Comparison of ENCODE assay signal across 8 cellular contexts in the genomic region with DNA sequence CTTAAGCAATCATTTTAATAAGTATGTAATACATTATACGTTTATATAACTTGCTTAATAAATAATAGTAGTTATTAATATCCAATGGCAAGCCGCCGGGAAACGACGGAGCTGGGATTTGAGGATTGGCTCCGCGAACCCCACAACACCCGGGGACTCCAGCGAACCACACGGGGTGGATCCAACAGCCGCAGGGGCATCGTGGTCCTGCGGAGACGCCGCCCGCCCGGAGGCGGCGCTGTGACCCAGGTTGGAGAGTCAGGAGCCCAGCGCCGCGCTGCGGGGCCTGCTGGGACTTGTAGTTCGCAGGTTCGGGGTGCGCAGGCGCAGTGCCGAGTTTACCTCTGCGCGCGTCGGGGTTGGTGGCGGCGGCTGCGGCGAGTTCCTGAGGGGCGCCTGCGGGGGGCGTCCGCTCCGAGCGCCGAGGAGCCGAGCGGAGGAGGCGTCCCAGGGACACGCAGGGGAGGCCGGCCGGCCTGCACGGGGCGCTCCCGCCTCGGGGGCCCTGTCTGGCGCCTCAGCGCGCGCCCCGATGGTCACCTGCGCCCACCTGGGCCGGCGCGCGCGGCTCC. TPM values are rescaled to one million over a fixed set of nuclear protein-coding genes. Genes with fewer than 3 reads are reported as not detected.
DNase-seq lines count a peak whose midpoint lies in the region; ATAC-seq, FAIRE-seq and TF ChIP-seq lines count a peak whose summit lies in the region.

TSS of gene ZNF554 (plus strand) at position 329 of the 572 bp plus-strand sequence. CDS start at position 533, 204 bp downstream.

- ATAC-seq in GM19035 (IDR thresholded peaks at IDR 0.05; ENCODE audit: unreplicated experiment) (peak; percentile 95), HG03354 (IDR thresholded peaks at IDR 0.05; ENCODE audit: poor library complexity, severe bottlenecking, unreplicated experiment) (peak; percentile 93)
- peak; percentile 95 to 96 for ATAC-seq in activated CD4-positive, CD25-positive, alpha-beta regulatory T cell treated with anti-CD3 and anti-CD28 coated beads, Interleukin-2, amount 50 U/mL, for 24 hours

- no peak for FAIRE-seq in kidney (lab: Jason Lieb, UNC)

- DNase-seq in AML-193 (lab: John Stamatoyannopoulos, UW) (peak; percentile 89 to 90), NCI-H345 treated with DMSO at 0.1 percent for 48 hours (lab: John Stamatoyannopoulos, UW; ENCODE audit: unreplicated experiment) (peak; percentile 93), cerebellar nuclear complex (lab: John Stamatoyannopoulos, UW) (peak; percentile 39 to 80), kidney (peak; percentile 99)
- peak; percentile 97 to 98 for DNase-seq in stimulated activated CD4-positive, alpha-beta T cell treated with anti-CD3 and anti-CD28 coated beads, Interleukin-15, amount 100 ng/mL, for 1 hour (ENCODE audit: low read depth in 1 of 2, low spot score in 1 of 2)

- H3K4me1 ChIP-seq in kidney (ENCODE audit: control insufficient read depth in 1 of 2, insufficient read depth in 1 of 2, low read depth in 1 of 2, low read length in 2 of 2) = peaks cover 0 to 3% of the 10 kb centered on the region in 2 donors

- H3K9me3 ChIP-seq in kidney (ENCODE audit: control insufficient read depth in 1 of 2, low read length in 2 of 2) = no peaks in the 10 kb centered on the region

- H3K27ac ChIP-seq in kidney (ENCODE audit: low read depth in 2 of 2, low read length in 2 of 2) = no peak within 1 kb of the TSS

- intact Hi-C loops in kidney (cut with DNase I) = no loop called here

- peak within 1 kb of the TSS; percentile 69 to 73 for H3K9ac ChIP-seq in kidney (ENCODE audit: low read length in 2 of 2)

- peak within 1 kb of the TSS; percentile 76 to 86 for H3K4me3 ChIP-seq in kidney (ENCODE audit: low read length in 2 of 2)

- peak; percentile 94 for TF ChIP-seq CTCF in kidney (IDR thresholded peaks at IDR 0.05; ENCODE audit: borderline replicate concordance, extremely low read depth, insufficient read depth)

- H3K36me3 ChIP-seq in kidney (ENCODE audit: control insufficient read depth in 1 of 2, insufficient read depth in 2 of 2, low read length in 2 of 2) = no peaks in the 10 kb centered on the region

RNA-seq across cellular contexts. Expression of gene ZNF554, which starts in this region (rescaled TPM):
- total RNA-seq in kidney = 6.9 TPM
- polyA plus RNA-seq in kidney (ENCODE audit: insufficient read depth, low read depth, low replicate concordance) = 3.6 TPM
